Comparison of ENCODE assay signal across 8 cellular contexts in genomic region chr11:304915-305833, GRCh38. TPM values are rescaled to one million over a fixed set of nuclear protein-coding genes. Genes with fewer than 3 reads are reported as not detected.
A peak's percentile ranks its signal among the peaks of the same experiment; 100 is the strongest.
DNase-seq lines count a peak whose midpoint lies in the region; ATAC-seq, FAIRE-seq and TF ChIP-seq lines count a peak whose summit lies in the region.

No MANE protein-coding gene starts in this region.

- peaks cover 9% of the 10 kb centered on the region for H3K4me1 Mint-ChIP-seq in astrocyte (ENCODE audit: low read depth, unreplicated experiment)

- no peak overlapping the region for H3K27ac ChIP-seq in astrocyte (ENCODE audit: low read depth, low read length)
- no peak overlapping the region for H3K27ac ChIP-seq in hepatocyte
- H3K27ac ChIP-seq in gastrocnemius medialis = peak overlapping the region in 3 of 4 donors; percentile 9 to 88 (median 33)

- WGBS in hepatocyte (ENCODE audit: low lambda C conversion rate, missing lambda C conversion rate) = 30% methylated on average over 17 of the region's 19 CpGs

- H2AFZ ChIP-seq in astrocyte (ENCODE audit: low read depth, low read length) = no peak overlapping the region
- H2AFZ ChIP-seq in hepatocyte = no peak overlapping the region

- peaks cover 6% of the 10 kb centered on the region for H3K79me2 ChIP-seq in astrocyte (ENCODE audit: insufficient read depth, low read length)
- H3K79me2 ChIP-seq in hepatocyte = peaks cover 8% of the 10 kb centered on the region

- DNase-seq in BJ (ENCODE audit: low read depth) (no peak), GM19240 (ENCODE audit: insufficient read length, low spot score) (peak; percentile 68), OCI-M1 (lab: John Stamatoyannopoulos, UW) (peak; percentile 85), astrocyte (ENCODE audit: low read depth) (peak; percentile 50), hepatocyte (ENCODE audit: low spot score) (peak; percentile 87), gastrocnemius medialis (no peak)

- CTCF ChIA-PET in BJ (lab: Yijun Ruan, JAX) = interaction anchor here (0.7 to 5.0 kb wide), 16 partner anchors 8 to 143 kb away, joined by 3 to 57 read pairs (median 8); no protein-coding TSS in a partner anchor

- H3K4me1 ChIP-seq in astrocyte (ENCODE audit: insufficient read depth, low read length) (peaks cover 17% of the 10 kb centered on the region), hepatocyte (ENCODE audit: insufficient read depth) (peaks cover 14% of the 10 kb centered on the region), gastrocnemius medialis (peaks cover 7 to 15% of the 10 kb centered on the region in 2 donors)

- no peak overlapping the region for H3K4me3 Mint-ChIP-seq in astrocyte (ENCODE audit: unreplicated experiment)

- no peak for FAIRE-seq in astrocyte (lab: Jason Lieb, UNC)

- H4K20me1 ChIP-seq in astrocyte (ENCODE audit: insufficient read depth, low read length) (no peaks in the 10 kb centered on the region), hepatocyte (ENCODE audit: insufficient read depth, poor library complexity, severe bottlenecking) (no peaks in the 10 kb centered on the region)

- TF ChIP-seq CTCF in BJ (IDR thresholded peaks at IDR 0.05; ENCODE audit: insufficient read depth, low read depth, low read length) (peak; percentile 80), astrocyte (IDR thresholded peaks at IDR 0.05; ENCODE audit: insufficient read depth, low read depth, low read length) (peak; percentile 75), hepatocyte (IDR thresholded peaks at IDR 0.05; ENCODE audit: poor library complexity) (peak; percentile 73), gastrocnemius medialis (IDR thresholded peaks at IDR 0.05 in 4 of 5, conservative IDR thresholded peaks at IDR 0.05 in 1 of 5) (peak; percentile 16 to 58 (median 53))

- H3K9me3 ChIP-seq in astrocyte (ENCODE audit: insufficient read depth, low read depth, low read length) = no peaks in the 10 kb centered on the region
- H3K9me3 ChIP-seq in hepatocyte (ENCODE audit: low read depth) = no peaks in the 10 kb centered on the region
- no peaks in the 10 kb centered on the region for H3K9me3 ChIP-seq in gastrocnemius medialis

- intact Hi-C loops in gastrocnemius medialis (cut with DNase I; ENCODE audit: low total_unique reads) = loop anchor here (5.0 kb wide), 1 partner anchor 52 kb away; no protein-coding TSS in a partner anchor

- H3K27ac Mint-ChIP-seq in astrocyte (ENCODE audit: unreplicated experiment) = no peak overlapping the region

- peaks cover 4% of the 10 kb centered on the region for H3K36me3 Mint-ChIP-seq in astrocyte (ENCODE audit: low read depth, unreplicated experiment)

- H3K4me2 ChIP-seq in astrocyte (ENCODE audit: low read length) (no peak overlapping the region), hepatocyte (no peak overlapping the region)

- in situ Hi-C loops in gastrocnemius medialis (cut with MboI; ENCODE audit: low sequenced_read_pairs in 4 of 4) = loop anchor here in 1 of 4 donors (10.0 kb wide), 1 partner anchor 50 kb away; no protein-coding TSS in a partner anchor

- no peak for TF ChIP-seq POLR2A in gastrocnemius medialis (IDR thresholded peaks at IDR 0.05)

- H3K27me3 Mint-ChIP-seq in astrocyte (ENCODE audit: low read depth, unreplicated experiment) = peaks cover 6% of the 10 kb centered on the region

- peaks cover under 1% of the 10 kb centered on the region; the same call in 1 of the 2 replicates for H3K27me3 ChIP-seq in BJ (ENCODE audit: control insufficient read depth, insufficient read depth, low read length)
- H3K27me3 ChIP-seq in astrocyte (ENCODE audit: insufficient read depth, low read length) = no peaks in the 10 kb centered on the region
- H3K27me3 ChIP-seq in hepatocyte = no peaks in the 10 kb centered on the region
- H3K27me3 ChIP-seq in gastrocnemius medialis = peaks cover 7 to 11% (median 8%) of the 10 kb centered on the region in 3 donors

- no peak overlapping the region for H3K4me3 ChIP-seq in BJ (ENCODE audit: low read depth, low read length)
- no peak overlapping the region for H3K4me3 ChIP-seq in astrocyte (ENCODE audit: insufficient read depth, low read depth, low read length)
- no peak overlapping the region for H3K4me3 ChIP-seq in hepatocyte
- no peak overlapping the region for H3K4me3 ChIP-seq in gastrocnemius medialis

- peaks cover 2% of the 10 kb centered on the region for H3K9me3 Mint-ChIP-seq in astrocyte (ENCODE audit: unreplicated experiment)

- POLR2A ChIA-PET in BJ (lab: Charles Lee) = interaction anchor here (0.7 kb wide), 1 partner anchor 257 kb away, joined by 22 read pairs; no protein-coding TSS in a partner anchor

- peak; percentile 50 to 53 for ATAC-seq in gastrocnemius medialis
- no peak for ATAC-seq in HG03039 (IDR thresholded peaks at IDR 0.05; ENCODE audit: unreplicated experiment)
- no peak for ATAC-seq in HG03432 (IDR thresholded peaks at IDR 0.05; ENCODE audit: unreplicated experiment)

- no peaks in the 10 kb centered on the region for H3K9me2 ChIP-seq in hepatocyte (replicated peaks; ENCODE audit: insufficient read depth)

- H3K9ac ChIP-seq in astrocyte (ENCODE audit: low read length) = no peak overlapping the region

- H3K36me3 ChIP-seq in BJ (ENCODE audit: control insufficient read depth, insufficient read depth, low read length) (no peaks in the 10 kb centered on the region; the same call in 1 of the 2 replicates), astrocyte (ENCODE audit: insufficient read depth, low read length) (no peaks in the 10 kb centered on the region), hepatocyte (replicated peaks; ENCODE audit: insufficient read depth, low read depth) (no peaks in the 10 kb centered on the region), gastrocnemius medialis (no peaks in the 10 kb centered on the region)

RNA-seq across cellular contexts. Expression of gene IFITM2, which starts 2.4 kb away (rescaled TPM):
- 456 and 813 TPM in 2 replicates for polyA plus RNA-seq in BJ (2011; rRNA removed)
- 396 and 464 TPM in 2 replicates for polyA minus RNA-seq in BJ (2011; rRNA and poly(A)+ RNA removed)
- 474 and 575 TPM in 2 replicates for total RNA-seq in astrocyte
- 59.2 and 74.6 TPM in 2 replicates for total RNA-seq in hepatocyte
- polyA plus RNA-seq in hepatocyte = 504 and 535 TPM in 2 replicates
- total RNA-seq in gastrocnemius medialis = 10 to 100 TPM; 37.8 to 80.9 (median 44.9) TPM

RNA-seq across cellular contexts. Expression of gene IFITM5, which starts 5.8 kb away (rescaled TPM):
- polyA plus RNA-seq in BJ (2011; rRNA removed) (not detected in 2 replicates), hepatocyte (0.36 TPM in 1 of 2 replicates, not detected in the other)
- polyA minus RNA-seq in BJ (2011; rRNA and poly(A)+ RNA removed) = not detected in 2 replicates
- total RNA-seq in astrocyte (not detected in 2 replicates), hepatocyte (not detected in 2 replicates), gastrocnemius medialis (not detected)

RNA-seq across cellular contexts. Expression of gene IFITM1, which starts 8.7 kb away (rescaled TPM):
- polyA plus RNA-seq in BJ (2011; rRNA removed) (566 and 660 TPM in 2 replicates), hepatocyte (159 and 201 TPM in 2 replicates)
- 362 and 693 TPM in 2 replicates for polyA minus RNA-seq in BJ (2011; rRNA and poly(A)+ RNA removed)
- total RNA-seq in astrocyte (526 and 631 TPM in 2 replicates), hepatocyte (98.0 and 98.9 TPM in 2 replicates), gastrocnemius medialis (100 to 1,000 TPM in 1 of 4 donors, 10 to 100 TPM in 3; 47.8 to 103 (median 80.5) TPM)

RNA-seq across cellular contexts. Expression of gene IFITM3, which starts 15.5 kb away (rescaled TPM):
- polyA plus RNA-seq in BJ (2011; rRNA removed) (989 and 1,538 TPM in 2 replicates), hepatocyte (2,035 and 2,121 TPM in 2 replicates)
- polyA minus RNA-seq in BJ (2011; rRNA and poly(A)+ RNA removed) = 1,405 and 1,742 TPM in 2 replicates
- total RNA-seq in astrocyte (642 and 757 TPM in 2 replicates), hepatocyte (166 and 182 TPM in 2 replicates), gastrocnemius medialis (10 to 100 TPM; 46.3 to 83.6 (median 63.2) TPM)

RNA-seq across cellular contexts. Expression of gene PGGHG, which starts 16.2 kb away (rescaled TPM):
- polyA plus RNA-seq in BJ (2011; rRNA removed) = 7.4 and 13.2 TPM in 2 replicates
- 3.6 and 3.9 TPM in 2 replicates for polyA minus RNA-seq in BJ (2011; rRNA and poly(A)+ RNA removed)
- total RNA-seq in astrocyte = 22.9 and 25.1 TPM in 2 replicates
- total RNA-seq in hepatocyte = 12.0 and 19.2 TPM in 2 replicates
- polyA plus RNA-seq in hepatocyte = 27.9 and 44.0 TPM in 2 replicates
- total RNA-seq in gastrocnemius medialis = 1 to 10 TPM in 3 of 4 donors, under 1 TPM in 1; 0.98 to 3.4 (median 2.7) TPM

Comparison
In these comparisons a context has a peak if more than half of its experiments do, and no peak if none do; other contexts are left out.
1. DNase-seq: peak in GM19240 (single experiment), OCI-M1 (single experiment), astrocyte (single experiment) and hepatocyte (single experiment); none in BJ (single experiment) and gastrocnemius medialis (0 of 2).
2. H3K27ac ChIP-seq: peak in gastrocnemius medialis (3 of 4); none in astrocyte (single experiment) and hepatocyte (single experiment).
3. ATAC-seq: peak in gastrocnemius medialis (2 of 2); none in HG03039 (single experiment) and HG03432 (single experiment).
4. Peak in every context shown above with its lines, with median percentiles within 50 percentile points of each other: CTCF ChIP-seq.